Comparison of ENCODE assay signal across 1 cellular context in the genomic region with DNA sequence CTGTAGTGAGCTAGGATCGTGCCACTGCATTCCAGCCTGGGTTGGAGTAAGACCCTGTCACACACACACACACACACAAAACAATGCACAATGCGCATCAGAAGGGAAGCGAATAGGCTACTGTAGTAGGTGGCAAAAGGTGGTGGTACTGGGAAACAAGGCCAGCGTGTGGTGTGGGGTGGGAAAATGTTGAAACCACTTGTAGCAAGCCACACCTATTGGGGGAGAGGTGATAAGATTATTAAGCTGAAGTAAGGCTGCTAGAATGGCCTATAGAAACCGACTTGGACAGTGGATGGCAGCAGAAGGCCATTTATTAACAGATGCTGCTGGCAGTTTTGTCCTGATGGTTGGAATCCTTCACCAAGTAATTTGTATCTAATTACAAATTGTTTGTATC.
TF ChIP-seq lines count a peak whose summit lies in the region.

No MANE protein-coding gene starts in this region.

TF ChIP-seq in neural cell, 6 proteins besides CTCF, POLR2A, EP300 and RAD21 (continued from another document):
- no peak for TF ChIP-seq EZH2 (IDR thresholded peaks at IDR 0.05; ENCODE audit: borderline replicate concordance, insufficient read depth, low read length, poor library complexity, severe bottlenecking)
- TF ChIP-seq TAF1 (IDR thresholded peaks at IDR 0.05; ENCODE audit: low read depth): no peak
